In genomic region chr6:161549977-161550655, GRCh38 we compare ENCODE assay signal across 1 cellular context.
TF ChIP-seq lines count a peak whose summit lies in the region.

No MANE protein-coding gene starts in this region.

TF ChIP-seq in WTC11, 78 proteins besides CTCF, POLR2A, EP300 and RAD21 (continued from another document):
- TF ChIP-seq HMGXB4 (CRISPR knock-in tag; IDR thresholded peaks at IDR 0.05) (no peak), KAT7 (CRISPR knock-in tag; IDR thresholded peaks at IDR 0.05; ENCODE audit: borderline replicate concordance) (no peak)
